ENCODE assay signal across 24 cellular contexts in genomic region chr6:158955265-158955664, GRCh38.
"Had no signal": no experiment of that assay in that cellular context is flagged by ENCODE, and none has a peak within 500 bp of the region (broad histone marks: within the 10 kb centered on the region; RNA-seq: fewer than 3 reads in every experiment).

No MANE protein-coding gene starts in this region.

- ATAC-seq: activated CD8-positive, alpha-beta T cell treated with anti-CD3 and anti-CD28 coated beads for 36 hours; activated naive CD4-positive, alpha-beta T cell treated with anti-CD3 and anti-CD28 coated beads, Interleukin-2, amount 50 U/mL, for 72 hours; left lung; naive thymus-derived CD8-positive, alpha-beta T cell had no signal

- DNase-seq: activated CD8-positive, alpha-beta T cell treated with anti-CD3 and anti-CD28 coated beads for 36 hours; activated gamma-delta T cell treated with Interleukin-2 at 50 U/mL for 16 hours; aorta; central memory CD4-positive, alpha-beta T cell; colonic mucosa; dorsolateral prefrontal cortex; glutamatergic neuron; immature natural killer cell; kidney glomerular epithelial cell; left lung; ovary; spleen; stimulated activated CD4-positive, alpha-beta T cell treated with anti-CD3 and anti-CD28 coated beads, Interleukin-4, amount 100 ng/mL, for 1 hour; stimulated activated naive CD4-positive, alpha-beta T cell treated with Interleukin-2 at 50 U/mL for 16 hours; upper lobe of left lung; WERI-Rb-1 had no signal

- H3K36me3 Mint-ChIP-seq: activated naive CD4-positive, alpha-beta T cell treated with anti-CD3 and anti-CD28 coated beads, Interleukin-2, amount 50 U/mL, for 72 hours had no signal

- H3K27ac ChIP-seq: colonic mucosa, dorsolateral prefrontal cortex, esophagus muscularis mucosa, hepatocyte, left lung, ovary, prostate gland, spleen, thoracic aorta, upper lobe of left lung, WERI-Rb-1 had no signal

- H3K4me3 ChIP-seq: colonic mucosa, dorsolateral prefrontal cortex, esophagus muscularis mucosa, hepatocyte, left lung, ovary, prostate gland, spleen, thoracic aorta, upper lobe of left lung had no signal

- H3K27me3 ChIP-seq: colonic mucosa, dorsolateral prefrontal cortex, esophagus muscularis mucosa, hepatocyte, left lung, ovary, spleen, upper lobe of left lung had no signal

- H3K9me3 Mint-ChIP-seq: activated naive CD4-positive, alpha-beta T cell treated with anti-CD3 and anti-CD28 coated beads, Interleukin-2, amount 50 U/mL, for 72 hours; immature natural killer cell had no signal

- H3K4me3 Mint-ChIP-seq: activated CD8-positive, alpha-beta T cell treated with anti-CD3 and anti-CD28 coated beads for 36 hours; brain; mesothelial cell of epicardium had no signal

- H3K4me1 Mint-ChIP-seq: mesothelial cell of epicardium had no signal

- H2AFZ ChIP-seq: hepatocyte had no signal

- H3K27me3 Mint-ChIP-seq: activated CD8-positive, alpha-beta T cell treated with anti-CD3 and anti-CD28 coated beads for 36 hours; naive thymus-derived CD8-positive, alpha-beta T cell had no signal

- H3K36me3 ChIP-seq: colonic mucosa, esophagus muscularis mucosa, left lung, ovary, prostate gland, spleen, thoracic aorta, upper lobe of left lung, WERI-Rb-1 had no signal

- H3K9me3 ChIP-seq: colonic mucosa, esophagus muscularis mucosa, left lung, ovary, prostate gland, upper lobe of left lung had no signal

- H3K27ac Mint-ChIP-seq: activated CD8-positive, alpha-beta T cell treated with anti-CD3 and anti-CD28 coated beads for 36 hours; activated naive CD4-positive, alpha-beta T cell treated with anti-CD3 and anti-CD28 coated beads, Interleukin-2, amount 50 U/mL, for 72 hours; brain had no signal

- H3K4me1 ChIP-seq: left lung, prostate gland, spleen, upper lobe of left lung had no signal

- H3K4me2 ChIP-seq: hepatocyte had no signal

- H3K79me2 ChIP-seq: hepatocyte had no signal
